Comparison of ENCODE assay signal across 34 cellular contexts in genomic region chr6:128860782-128861181, GRCh38. TPM values are rescaled to one million over a fixed set of nuclear protein-coding genes. Genes with fewer than 3 reads are reported as not detected.
DNase-seq lines count a peak whose midpoint lies in the region; ATAC-seq, FAIRE-seq and TF ChIP-seq lines count a peak whose summit lies in the region.
"Had no signal": no experiment of that assay in that cellular context is flagged by ENCODE, and none has a peak within 500 bp of the region (broad histone marks: within the 10 kb centered on the region; RNA-seq: fewer than 3 reads in every experiment).

No MANE protein-coding gene starts in this region.

- DNase-seq in HEK293T (ENCODE audit: extremely low spot score) (no peak), K562 (ENCODE audit: extremely low read depth in 1 of 4, low spot score in 3 of 4) (no peak), A172 (ENCODE audit: low spot score) (no peak), amniotic stem cell (lab: John Stamatoyannopoulos, UW) (no peak)
- no peak for DNase-seq in stimulated activated naive CD8-positive, alpha-beta T cell treated with anti-CD3 and anti-CD28 coated beads, Interleukin-15, Interleukin-2, amounts not matched to agents 100 U/mL and 50 U/mL, for 24 hours
- DNase-seq: 8988T; ACHN; AML-193; BE2C; C1 segment of cervical spinal cord; Caco-2; Calu3; CD4-positive, alpha-beta memory T cell; CD4-positive, alpha-beta T cell; CD4-positive, CD25-positive, alpha-beta regulatory T cell; CD8-positive, alpha-beta memory T cell; CD8-positive, alpha-beta T cell; COR-L47; DMS 273 treated with DMSO at 0.1 percent for 48 hours; DMS153; DMS53; DMS79; DMS79 treated with DMSO at 0.1 percent for 48 hours; DND-41; EL had no signal

- no TSS peak for BruUV-seq in K562 (replicated peaks; lab: Mats Ljungman, UMichigan)

- intact Hi-C loops in K562 (cut with micrococcal nuclease), result no loop called here

- no peak for TF ChIP-seq RAD21 in K562 (CRISPR knock-in tag; conservative IDR thresholded peaks at IDR 0.05 in 1 of 2, IDR thresholded peaks at IDR 0.05 in 1 of 2)

- H3K79me2 ChIP-seq in K562 (ENCODE audit: control insufficient read depth, insufficient read depth, low read length), result no peaks in the 10 kb centered on the region

- H3K9me1 ChIP-seq in K562 (ENCODE audit: control insufficient read depth, insufficient read depth, low read length), result no peaks in the 10 kb centered on the region

- no peak overlapping the region for H3K4me2 ChIP-seq in K562 (ENCODE audit: insufficient read depth, low read length)
- H3K4me2 ChIP-seq: A549; BLaER1; BLaER1 treated with 17β-estradiol and CSF1 and Interleukin-3, amounts not matched to agents 10 nM and 100 nM had no signal

- no peak for TF ChIP-seq POLR2A in K562 (conservative IDR thresholded peaks at IDR 0.05)

- H3K9me3 ChIP-seq in HEK293 (ENCODE audit: control insufficient read depth, insufficient read depth, low read depth, low read length), result no peaks in the 10 kb centered on the region
- H3K9me3 ChIP-seq in K562 (replicated peaks; ENCODE audit: control insufficient read depth, insufficient read depth, low read depth, low read length), result no peaks in the 10 kb centered on the region
- H3K9me3 ChIP-seq: A549, BE2C had no signal

- no peak for ATAC-seq in K562
- ATAC-seq in stimulated activated naive CD8-positive, alpha-beta T cell treated with anti-CD3 and anti-CD28 coated beads, Interleukin-15, Interleukin-2, amounts not matched to agents 100 U/mL and 50 U/mL, for 24 hours, result no peak
- ATAC-seq: A549; CD8-positive, alpha-beta T cell had no signal

- H3K27me3 ChIP-seq in K562 (ENCODE audit: control insufficient read depth in 2 of 2, insufficient read depth in 2 of 2, low read length in 2 of 2), result no peaks in the 10 kb centered on the region
- H3K27me3 ChIP-seq: BE2C; BLaER1; BLaER1 treated with 17β-estradiol and CSF1 and Interleukin-3, amounts not matched to agents 10 nM and 100 nM had no signal

- H3K9ac ChIP-seq in K562 (ENCODE audit: insufficient read depth in 1 of 2, low read depth in 2 of 2, low read length in 2 of 2), result no peak overlapping the region
- H3K9ac ChIP-seq: BLaER1; BLaER1 treated with 17β-estradiol and CSF1 and Interleukin-3, amounts not matched to agents 10 nM and 100 nM had no signal

- POLR2A ChIA-PET in HEK293 (lab: Yijun Ruan, JAX) (no interaction called here), HEK293T (lab: Yijun Ruan, JAX) (no interaction called here), K562 (lab: Yijun Ruan, JAX) (no interaction called here)

- in situ Hi-C loops in K562 (cut with MboI), result no loop called here

- CTCF ChIA-PET in HEK293 (lab: Yijun Ruan, JAX) (no interaction called here), HEK293T (lab: Yijun Ruan, JAX) (no interaction called here), K562 (lab: Yijun Ruan, JAX; ENCODE audit: low intra/inter-chr PET ratio) (no interaction called here)

- 0% methylated on average over 1 of the region's 1 CpG for WGBS in K562 (ENCODE audit: insufficient coverage, low coverage, missing lambda C conversion rate)

- no peak overlapping the region for H2AFZ ChIP-seq in K562 (ENCODE audit: low read depth, low read length)

- FAIRE-seq in K562 (lab: Jason Lieb, UNC), result no peak
- FAIRE-seq: A549, D721Med had no signal

- H3K27ac ChIP-seq in HEK293 (ENCODE audit: extremely low read depth, low read depth, low read length) (no peak overlapping the region), K562 (ENCODE audit: extremely low read depth, low read depth, low read length) (no peak overlapping the region)
- H3K27ac ChIP-seq: 22Rv1; A549; BLaER1; BLaER1 treated with 17β-estradiol and CSF1 and Interleukin-3, amounts not matched to agents 10 nM and 100 nM; C4-2B had no signal

- no peaks in the 10 kb centered on the region for H4K20me1 ChIP-seq in K562 (replicated peaks; ENCODE audit: control insufficient read depth, insufficient read depth, low read length)
- H4K20me1 ChIP-seq: BLaER1; BLaER1 treated with 17β-estradiol and CSF1 and Interleukin-3, amounts not matched to agents 10 nM and 100 nM had no signal

- no peak for TF ChIP-seq CTCF in HEK293 (tag by site-specific recombination; IDR thresholded peaks at IDR 0.05)
- no peak for TF ChIP-seq CTCF in K562 (IDR thresholded peaks at IDR 0.05 in 2 of 3, conservative IDR thresholded peaks at IDR 0.05 in 1 of 3; ENCODE audit: insufficient read depth in 2 of 3, low read depth in 1 of 3, low read length in 3 of 3)

- H3K4me3 ChIP-seq in HEK293 (ENCODE audit: low read depth, low read length) (no peak overlapping the region), K562 (no peak overlapping the region)
- H3K4me3 ChIP-seq: A549; BLaER1; BLaER1 treated with 17β-estradiol and CSF1 and Interleukin-3, amounts not matched to agents 10 nM and 100 nM had no signal

- H3K36me3 ChIP-seq in HEK293 (ENCODE audit: control insufficient read depth in 2 of 2, insufficient read depth in 1 of 2, low read length in 2 of 2) (no peaks in the 10 kb centered on the region), K562 (ENCODE audit: control insufficient read depth, insufficient read depth, low read length) (no peaks in the 10 kb centered on the region)
- H3K36me3 ChIP-seq: BE2C; BLaER1; BLaER1 treated with 17β-estradiol and CSF1 and Interleukin-3, amounts not matched to agents 10 nM and 100 nM had no signal

- no peak for TF ChIP-seq EP300 in K562 (IDR thresholded peaks at IDR 0.05; ENCODE audit: low read length)

- H3K4me1 ChIP-seq in HEK293 (ENCODE audit: control insufficient read depth, insufficient read depth, low read length) (no peaks in the 10 kb centered on the region), K562 (replicated peaks in 1 of 2; ENCODE audit: control insufficient read depth in 2 of 2, insufficient read depth in 2 of 2, low read length in 2 of 2) (no peaks in the 10 kb centered on the region)
- H3K4me1 ChIP-seq: A549; BE2C; BLaER1; BLaER1 treated with 17β-estradiol and CSF1 and Interleukin-3, amounts not matched to agents 10 nM and 100 nM; Caco-2 had no signal

TF ChIP-seq in HEK293, 187 proteins besides CTCF, POLR2A, EP300 and RAD21 (continues in another document):
- TF ChIP-seq ZFP69B (tag by site-specific recombination; IDR thresholded peaks at IDR 0.05) (no peak), BCL6B (tag by site-specific recombination; IDR thresholded peaks at IDR 0.05) (no peak), ZBTB1 (tag by site-specific recombination; IDR thresholded peaks at IDR 0.05) (no peak)

TF ChIP-seq in HEK293T, 16 proteins besides CTCF, POLR2A, EP300 and RAD21:
- peak; percentile 82 for TF ChIP-seq ZNF384 (IDR thresholded peaks at IDR 0.05)
- TF ChIP-seq SUZ12 (IDR thresholded peaks at IDR 0.05), result no peak

TF ChIP-seq in K562, 482 proteins besides CTCF, POLR2A, EP300 and RAD21:
- no peak for TF ChIP-seq SRSF9 (IDR thresholded peaks at IDR 0.05; ENCODE audit: borderline replicate concordance, low read depth, low read length)
- peak; percentile 78 for TF ChIP-seq ZNF507 (tag; conservative IDR thresholded peaks at IDR 0.05)

RNA-seq across cellular contexts. Expression of gene LAMA2, which starts 22.2 kb away (rescaled TPM):
- not detected in 2 replicates for total RNA-seq in K562 (2011; cell fraction: chromatin; rRNA removed; ENCODE audit: low replicate concordance)
- total RNA-seq in K562 (2011; cell fraction: nucleolus; rRNA removed), result not detected in 2 replicates
- not detected in 2 replicates for total RNA-seq in K562 (2011; cell fraction: nucleoplasm; rRNA removed)
- total RNA-seq in K562 (2014; rRNA removed) (0.16 and 0.36 TPM in 2 replicates), K562 (2014; rRNA removed; fragmentation: Illumina TruSeq; extraction: Trizol) (0.29 and 0.44 TPM in 2 replicates), K562 (2015; rRNA removed; fragmentation: Illumina TruSeq; extraction: Trizol) (0.04 and 0.51 TPM in 2 replicates), K562 (2021) (0.47 and 0.91 TPM in 2 replicates)
- polyA plus RNA-seq in K562 (2011; rRNA removed) (0.22 and 0.25 TPM in 2 replicates), K562 (2014; fragmentation: Illumina TruSeq; extraction: Trizol) (0.69 and 1.5 TPM in 2 replicates), K562 (2014; fragmentation: Nextera tagmentation; extraction: Ambion mirVana) (under 1 TPM; 0.11 to 0.32 TPM), K562 (2014; rRNA removed) (0.01 and 0.04 TPM in 2 replicates)
- polyA plus RNA-seq in K562 (2011; cell fraction: cytosol; rRNA removed), result 0.13 and 0.28 TPM in 2 replicates
- polyA plus RNA-seq in K562 (2011; cell fraction: nucleus; rRNA removed), result not detected in 2 replicates
- 0.74 and 0.75 TPM in 2 replicates for polyA plus RNA-seq in K562 (2012)
- polyA minus RNA-seq in K562 (2011; rRNA and poly(A)+ RNA removed), result 0.04 TPM in 1 of 2 replicates, not detected in the other
- not detected in 2 replicates for polyA minus RNA-seq in K562 (2011; cell fraction: cytosol; rRNA and poly(A)+ RNA removed)
- not detected in 2 replicates for polyA minus RNA-seq in K562 (2011; cell fraction: nucleus; rRNA and poly(A)+ RNA removed)
- total RNA-seq in A172 (2014; rRNA removed; shearing (Covaris generic)), result 3.7 and 4.3 TPM in 2 replicates
- total RNA-seq: B cell had no signal
- polyA plus RNA-seq: CD14-positive monocyte had no signal

Comparison
In these comparisons a context has a peak if more than half of its experiments do, and no peak if none do; other contexts are left out.
1. Of the 44 proteins assayed by ChIP-seq in both K562 and HEK293: peak only in K562: none; only in HEK293: SETDB1 and TRIM28; in both: none; in neither: 42.